ENCODE assay signal across 1 cellular context in the genomic region with DNA sequence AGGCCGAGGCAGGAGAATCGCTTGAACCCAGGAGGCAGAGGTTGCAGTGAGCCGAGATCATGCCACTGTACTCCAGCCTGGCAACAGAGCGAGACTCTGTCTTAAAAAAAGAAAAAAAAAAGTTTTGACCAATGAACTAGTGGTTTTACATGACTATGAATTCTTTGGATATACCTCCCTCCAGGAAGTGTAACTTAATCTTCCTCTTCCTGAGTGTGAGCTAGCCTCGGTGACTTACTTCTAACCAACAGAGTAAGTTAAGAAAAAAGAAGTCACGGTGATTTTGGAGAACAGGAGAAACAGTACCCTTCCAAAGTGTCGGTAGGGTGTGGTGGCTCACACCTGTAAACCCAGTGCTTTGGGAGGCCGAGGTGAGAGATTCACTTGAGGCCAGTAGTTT.
TF ChIP-seq lines count a peak whose summit lies in the region.

No MANE protein-coding gene starts in this region.

TF ChIP-seq in endothelial cell of umbilical vein, 7 proteins besides CTCF, POLR2A, EP300 and RAD21:
- no peak for TF ChIP-seq EZH2 (IDR thresholded peaks at IDR 0.05; ENCODE audit: borderline replicate concordance, low read depth, low read length, severe bottlenecking)
- TF ChIP-seq, protein P1, sequence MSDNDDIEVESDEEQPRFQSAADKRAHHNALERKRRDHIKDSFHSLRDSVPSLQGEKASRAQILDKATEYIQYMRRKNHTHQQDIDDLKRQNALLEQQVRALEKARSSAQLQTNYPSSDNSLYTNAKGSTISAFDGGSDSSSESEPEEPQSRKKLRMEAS (IDR thresholded peaks at IDR 0.05; ENCODE audit: insufficient read depth, insufficient read length), result no peak
- no peak for TF ChIP-seq MYC (IDR thresholded peaks at IDR 0.05; ENCODE audit: low read depth, low read length)
- TF ChIP-seq FOS (IDR thresholded peaks at IDR 0.05; ENCODE audit: borderline replicate concordance, insufficient read depth, low read length), result no peak
- TF ChIP-seq POLR2AphosphoS5 (IDR thresholded peaks at IDR 0.05; ENCODE audit: insufficient read depth, low read depth, low read length), result no peak
- TF ChIP-seq JUN (IDR thresholded peaks at IDR 0.05; ENCODE audit: borderline replicate concordance, insufficient read depth, insufficient read length, low read depth), result no peak
- no peak for TF ChIP-seq GATA2 (IDR thresholded peaks at IDR 0.05; ENCODE audit: insufficient read depth, insufficient read length, low read depth, low read length)
